Comparison of ENCODE assay signal across 1 cellular context in genomic region chr21:36063375-36064084, GRCh38.
TF ChIP-seq lines count a peak whose summit lies in the region.

No MANE protein-coding gene starts in this region.

TF ChIP-seq in K562, 482 proteins besides CTCF, POLR2A, EP300 and RAD21 (continued from another document):
- TF ChIP-seq ZBTB2 (IDR thresholded peaks at IDR 0.05) = no peak
- TF ChIP-seq SAFB (IDR thresholded peaks at IDR 0.05; ENCODE audit: borderline replicate concordance, low read depth, low read length) = no peak
- no peak for TF ChIP-seq ZNF740 (CRISPR knock-in tag; IDR thresholded peaks at IDR 0.05)
- TF ChIP-seq ZNF740 (tag; IDR thresholded peaks at IDR 0.05) = no peak
- TF ChIP-seq ETV1 (tag; conservative IDR thresholded peaks at IDR 0.05; ENCODE audit: low read depth) = no peak
- no peak for TF ChIP-seq ZBTB7A (IDR thresholded peaks at IDR 0.05; ENCODE audit: borderline replicate concordance, control insufficient read depth, low read depth, low read length)
- no peak for TF ChIP-seq PCBP2 (IDR thresholded peaks at IDR 0.05; ENCODE audit: low read depth, low read length, poor library complexity, severe bottlenecking)
- TF ChIP-seq ZSCAN29 (IDR thresholded peaks at IDR 0.05) = no peak
TF ChIP-seq in K562: peak in this region for 12.
